27 cellular contexts compared by ENCODE assay signal in genomic region chr10:48541144-48541795, GRCh38.
A peak's percentile ranks its signal among the peaks of the same experiment; 100 is the strongest.
DNase-seq lines count a peak whose midpoint lies in the region; ATAC-seq and TF ChIP-seq lines count a peak whose summit lies in the region.
"Had no signal": no experiment of that assay in that cellular context is flagged by ENCODE, and none has a peak within 500 bp of the region (broad histone marks: within the 10 kb centered on the region; RNA-seq: fewer than 3 reads in every experiment).

No MANE protein-coding gene starts in this region.

- no peak overlapping the region for H3K27ac ChIP-seq in BLaER1 treated with 17β-estradiol and CSF1 and Interleukin-3, amounts not matched to agents 10 nM and 100 nM
- no peak overlapping the region for H3K27ac ChIP-seq in colonic mucosa
- no peak overlapping the region for H3K27ac ChIP-seq in neuronal stem cell (replicated peaks; ENCODE audit: low read length)
- no peak overlapping the region for H3K27ac ChIP-seq in lower lobe of right lung
- H3K27ac ChIP-seq: neutrophil, prostate gland, sigmoid colon, transverse colon had no signal

- DNase-seq in HT1080 (ENCODE audit: low read depth) (peak; percentile 10), colonic mucosa (peak; percentile 6), neuronal stem cell (ENCODE audit: low spot score) (no peak), NCI-H345 (lab: John Stamatoyannopoulos, UW) (no peak), progenitor cell of endocrine pancreas (ENCODE audit: low spot score, unreplicated experiment) (no peak), UCSD-AML1 (lab: John Stamatoyannopoulos, UW; ENCODE audit: unreplicated experiment) (no peak), lower lobe of right lung (no peak)
- DNase-seq: activated CD8-positive, alpha-beta T cell treated with anti-CD3 and anti-CD28 coated beads, Interleukin-2, amount 10 ng/mL, durations not matched to agents 7 days and 5 days; activated gamma-delta T cell treated with Interleukin-2 at 50 U/mL for 16 hours; DMS53; effector memory CD8-positive, alpha-beta T cell; foreskin fibroblast; HCEC 1CT; left cardiac atrium; mammary epithelial cell; NCI-H1105 treated with DMSO at 0.1 percent for 48 hours; NCI-H2029 treated with DMSO at 0.1 percent for 48 hours; NCI-H2227 treated with DMSO at 0.1 percent for 48 hours; NCI-H748 treated with DMSO at 0.1 percent for 48 hours; sigmoid colon; transverse colon had no signal

- no peak overlapping the region for H4K8ac ChIP-seq in neuronal stem cell (ENCODE audit: low read depth, low read length)

- ATAC-seq in lower lobe of right lung = no peak
- ATAC-seq: activated CD8-positive, alpha-beta T cell treated with anti-CD3 and anti-CD28 coated beads, Interleukin-2, amount 10 ng/mL, durations not matched to agents 7 days and 5 days; effector memory CD8-positive, alpha-beta T cell; esophagus mucosa; K562; left cardiac atrium had no signal

- H3K4me1 Mint-ChIP-seq in progenitor cell of endocrine pancreas (ENCODE audit: low read depth) = no peaks in the 10 kb centered on the region

- no peak overlapping the region for H2BK120ac ChIP-seq in neuronal stem cell (ENCODE audit: low read depth, low read length)

- no peak overlapping the region for H3K9ac ChIP-seq in BLaER1 treated with 17β-estradiol and CSF1 and Interleukin-3, amounts not matched to agents 10 nM and 100 nM
- H3K9ac ChIP-seq in colonic mucosa (ENCODE audit: low read depth in 2 of 2, low read length in 2 of 2) = no peak overlapping the region
- H3K9ac ChIP-seq in neuronal stem cell (ENCODE audit: low read depth, low read length, poor library complexity) = peak overlapping the region; percentile 54

- H3K36me3 Mint-ChIP-seq in progenitor cell of endocrine pancreas (ENCODE audit: insufficient read depth) = no peaks in the 10 kb centered on the region

- H3K36me3 ChIP-seq in BLaER1 treated with 17β-estradiol and CSF1 and Interleukin-3, amounts not matched to agents 10 nM and 100 nM = peaks cover 0 to 30% (median 0%) of the 10 kb centered on the region in 11 experiments; a peak in 3 of 22 replicates
- H3K36me3 ChIP-seq in colonic mucosa (no peaks in the 10 kb centered on the region), neuronal stem cell (replicated peaks in 1 of 2; ENCODE audit: control insufficient read depth in 2 of 2, insufficient read depth in 2 of 2, low read length in 2 of 2) (no peaks in the 10 kb centered on the region), lower lobe of right lung (no peaks in the 10 kb centered on the region)
- H3K36me3 ChIP-seq: neutrophil, prostate gland, sigmoid colon, transverse colon had no signal

- H4K20me1 ChIP-seq in BLaER1 treated with 17β-estradiol and CSF1 and Interleukin-3, amounts not matched to agents 10 nM and 100 nM = no peaks in the 10 kb centered on the region; a peak in 1 of 22 replicates

- no peak overlapping the region for H3K4me3 ChIP-seq in BLaER1 treated with 17β-estradiol and CSF1 and Interleukin-3, amounts not matched to agents 10 nM and 100 nM
- H3K4me3 ChIP-seq in colonic mucosa = no peak overlapping the region
- H3K4me3 ChIP-seq in neuronal stem cell (ENCODE audit: low read length in 2 of 2) = no peak overlapping the region
- no peak overlapping the region for H3K4me3 ChIP-seq in lower lobe of right lung
- H3K4me3 ChIP-seq: K562, prostate gland, sigmoid colon, transverse colon had no signal

- H3K4me1 ChIP-seq in BLaER1 treated with 17β-estradiol and CSF1 and Interleukin-3, amounts not matched to agents 10 nM and 100 nM = peaks cover 0 to 41% (median 20%) of the 10 kb centered on the region in 10 experiments; a peak in 14 of 20 replicates
- no peaks in the 10 kb centered on the region for H3K4me1 ChIP-seq in colonic mucosa
- H3K4me1 ChIP-seq in neuronal stem cell (ENCODE audit: control insufficient read depth in 2 of 2, insufficient read depth in 1 of 2, low read depth in 1 of 2, low read length in 2 of 2) = peaks cover 0 to 4% of the 10 kb centered on the region in 2 donors
- H3K4me1 ChIP-seq in lower lobe of right lung = no peaks in the 10 kb centered on the region
- H3K4me1 ChIP-seq: prostate gland, sigmoid colon, transverse colon had no signal

- no peak overlapping the region for H3K14ac ChIP-seq in neuronal stem cell (ENCODE audit: low read length)

- no peaks in the 10 kb centered on the region for H3K9me3 ChIP-seq in BLaER1 treated with 17β-estradiol and CSF1 and Interleukin-3, amounts not matched to agents 10 nM and 100 nM (replicated peaks in 1 of 11)
- H3K9me3 ChIP-seq in colonic mucosa (no peaks in the 10 kb centered on the region), neuronal stem cell (replicated peaks in 1 of 2; ENCODE audit: control insufficient read depth in 2 of 2, insufficient read depth in 1 of 2, low read depth in 1 of 2, low read length in 2 of 2) (no peaks in the 10 kb centered on the region), lower lobe of right lung (no peaks in the 10 kb centered on the region)
- H3K9me3 ChIP-seq: neutrophil, prostate gland, sigmoid colon, transverse colon had no signal

- no peaks in the 10 kb centered on the region for H3K27me3 ChIP-seq in BLaER1 treated with 17β-estradiol and CSF1 and Interleukin-3, amounts not matched to agents 10 nM and 100 nM
- H3K27me3 ChIP-seq in colonic mucosa (no peaks in the 10 kb centered on the region), neuronal stem cell (ENCODE audit: control insufficient read depth in 3 of 3, insufficient read depth in 3 of 3, low read depth in 1 of 3, low read length in 3 of 3) (no peaks in the 10 kb centered on the region), lower lobe of right lung (ENCODE audit: low read depth) (no peaks in the 10 kb centered on the region)
- H3K27me3 ChIP-seq: neutrophil, sigmoid colon, transverse colon had no signal

- no peak overlapping the region for H3K23ac ChIP-seq in neuronal stem cell (ENCODE audit: low read depth, low read length, poor library complexity)

- no peaks in the 10 kb centered on the region for H3K79me1 ChIP-seq in neuronal stem cell (ENCODE audit: low read depth, low read length)

- WGBS in neuronal stem cell (ENCODE audit: extremely low coverage in 2 of 2, insufficient read length in 2 of 2, insufficient replicate concordance in 1 of 2), 2 donors = no CpG with 5 or more reads among the region's 7 CpGs

- peak overlapping the region in 8 of 11 experiments; percentile 14 to 51 (median 37); a peak in 12 of 22 replicates for H3K4me2 ChIP-seq in BLaER1 treated with 17β-estradiol and CSF1 and Interleukin-3, amounts not matched to agents 10 nM and 100 nM
- no peak overlapping the region for H3K4me2 ChIP-seq in neuronal stem cell (ENCODE audit: insufficient read depth, low read length, poor library complexity, severe bottlenecking)

- peaks cover 12% of the 10 kb centered on the region for H3K27me3 Mint-ChIP-seq in progenitor cell of endocrine pancreas
- H3K27me3 Mint-ChIP-seq: stimulated activated naive CD8-positive, alpha-beta T cell treated with anti-CD3 and anti-CD28 coated beads, Interleukin-15, Interleukin-2, amounts not matched to agents 100 ng/mL and 50 ng/mL, for 24 hours had no signal

- H2BK15ac ChIP-seq in neuronal stem cell (ENCODE audit: low read length) = peak overlapping the region; percentile 54

- H3K27ac Mint-ChIP-seq in progenitor cell of endocrine pancreas = no peak overlapping the region
- H3K27ac Mint-ChIP-seq: activated CD8-positive, alpha-beta T cell treated with anti-CD3 and anti-CD28 coated beads, Interleukin-2, amount 10 ng/mL, durations not matched to agents 7 days and 5 days; effector memory CD8-positive, alpha-beta T cell; stimulated activated naive CD8-positive, alpha-beta T cell treated with anti-CD3 and anti-CD28 coated beads, Interleukin-15, Interleukin-2, amounts not matched to agents 100 ng/mL and 50 ng/mL, for 24 hours had no signal

- no peak overlapping the region for H2AFZ ChIP-seq in neuronal stem cell (ENCODE audit: low read length)

- H4K91ac ChIP-seq in neuronal stem cell (ENCODE audit: low read depth, low read length, poor library complexity) = no peak overlapping the region

- TF ChIP-seq CTCF in colonic mucosa (IDR thresholded peaks at IDR 0.05) (no peak), progenitor cell of endocrine pancreas (IDR thresholded peaks at IDR 0.05; ENCODE audit: unreplicated experiment) (no peak), lower lobe of right lung (IDR thresholded peaks at IDR 0.05) (no peak)

- H3K4ac ChIP-seq in neuronal stem cell (ENCODE audit: low read length) = no peak overlapping the region

- no peak overlapping the region for H2BK12ac ChIP-seq in neuronal stem cell (ENCODE audit: low read length)

- H2AK5ac ChIP-seq in neuronal stem cell (ENCODE audit: low read depth, low read length) = no peak overlapping the region

- H3K9me3 Mint-ChIP-seq in progenitor cell of endocrine pancreas (ENCODE audit: low read depth) = no peaks in the 10 kb centered on the region
- H3K9me3 Mint-ChIP-seq: effector memory CD8-positive, alpha-beta T cell; stimulated activated naive CD8-positive, alpha-beta T cell treated with anti-CD3 and anti-CD28 coated beads, Interleukin-15, Interleukin-2, amounts not matched to agents 100 ng/mL and 50 ng/mL, for 24 hours had no signal

- H3K18ac ChIP-seq in neuronal stem cell (ENCODE audit: low read length) = peak overlapping the region; percentile 50

- no peak overlapping the region for H3K4me3 Mint-ChIP-seq in progenitor cell of endocrine pancreas (ENCODE audit: low read depth)
- H3K4me3 Mint-ChIP-seq: activated CD8-positive, alpha-beta T cell treated with anti-CD3 and anti-CD28 coated beads, Interleukin-2, amount 10 ng/mL, durations not matched to agents 7 days and 5 days; effector memory CD8-positive, alpha-beta T cell; stimulated activated naive CD8-positive, alpha-beta T cell treated with anti-CD3 and anti-CD28 coated beads, Interleukin-15, Interleukin-2, amounts not matched to agents 100 ng/mL and 50 ng/mL, for 24 hours had no signal

- intact Hi-C loops in colonic mucosa (cut with DNase I) = no loop called here
- intact Hi-C loops in lower lobe of right lung (cut with DNase I) = no loop called here

- H2BK5ac ChIP-seq in neuronal stem cell (ENCODE audit: low read length) = peak overlapping the region; percentile 66

Comparison
In these comparisons a context has a peak if more than half of its experiments do, and no peak if none do; other contexts are left out.
1. DNase-seq: peak in HT1080 (single experiment) and colonic mucosa (single experiment); none in neuronal stem cell (single experiment), NCI-H345 (single experiment), progenitor cell of endocrine pancreas (single experiment), UCSD-AML1 (single experiment) and lower lobe of right lung (single experiment).